In the genomic region with DNA sequence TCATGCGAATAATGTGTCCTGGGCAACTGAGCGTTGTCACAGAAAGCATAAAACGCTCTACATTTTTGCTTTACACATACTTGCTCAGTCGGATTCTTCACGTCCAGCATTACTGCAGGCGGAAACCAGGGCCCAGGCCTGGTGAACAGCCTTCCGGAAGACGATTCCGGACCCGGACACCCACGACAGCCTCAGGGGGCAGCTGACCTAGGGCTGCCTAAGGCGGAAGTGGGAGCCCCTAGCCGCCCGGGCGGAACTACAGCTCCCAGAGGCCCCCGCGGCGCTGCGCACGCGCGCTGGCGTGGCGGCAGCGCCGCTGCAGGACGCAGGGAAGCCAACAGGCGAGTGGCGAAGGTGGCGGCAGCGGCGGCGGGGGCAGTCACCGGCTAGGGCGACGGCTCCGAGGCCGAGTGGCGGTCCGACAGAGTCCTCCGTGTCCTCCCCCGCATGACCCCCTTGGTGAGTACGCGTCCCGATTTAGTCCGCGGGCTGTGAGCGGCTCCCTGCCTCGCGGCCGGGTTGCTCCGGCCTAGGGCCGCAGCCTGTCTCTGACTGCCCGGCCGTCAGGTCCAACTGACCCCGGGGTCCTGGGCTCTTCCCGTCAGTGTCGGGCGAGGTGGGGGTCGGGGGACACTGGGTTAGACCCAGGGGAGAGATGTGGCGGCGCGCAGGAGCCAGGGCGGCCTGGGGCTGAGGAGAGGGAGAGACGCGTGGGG, we compare ENCODE assay signal across 8 cellular contexts. TPM values are rescaled to one million over a fixed set of nuclear protein-coding genes. Genes with fewer than 3 reads are reported as not detected.
A peak's percentile ranks its signal among the peaks of the same experiment; 100 is the strongest.
DNase-seq lines count a peak whose midpoint lies in the region; ATAC-seq and TF ChIP-seq lines count a peak whose summit lies in the region.

A gene with protein sequence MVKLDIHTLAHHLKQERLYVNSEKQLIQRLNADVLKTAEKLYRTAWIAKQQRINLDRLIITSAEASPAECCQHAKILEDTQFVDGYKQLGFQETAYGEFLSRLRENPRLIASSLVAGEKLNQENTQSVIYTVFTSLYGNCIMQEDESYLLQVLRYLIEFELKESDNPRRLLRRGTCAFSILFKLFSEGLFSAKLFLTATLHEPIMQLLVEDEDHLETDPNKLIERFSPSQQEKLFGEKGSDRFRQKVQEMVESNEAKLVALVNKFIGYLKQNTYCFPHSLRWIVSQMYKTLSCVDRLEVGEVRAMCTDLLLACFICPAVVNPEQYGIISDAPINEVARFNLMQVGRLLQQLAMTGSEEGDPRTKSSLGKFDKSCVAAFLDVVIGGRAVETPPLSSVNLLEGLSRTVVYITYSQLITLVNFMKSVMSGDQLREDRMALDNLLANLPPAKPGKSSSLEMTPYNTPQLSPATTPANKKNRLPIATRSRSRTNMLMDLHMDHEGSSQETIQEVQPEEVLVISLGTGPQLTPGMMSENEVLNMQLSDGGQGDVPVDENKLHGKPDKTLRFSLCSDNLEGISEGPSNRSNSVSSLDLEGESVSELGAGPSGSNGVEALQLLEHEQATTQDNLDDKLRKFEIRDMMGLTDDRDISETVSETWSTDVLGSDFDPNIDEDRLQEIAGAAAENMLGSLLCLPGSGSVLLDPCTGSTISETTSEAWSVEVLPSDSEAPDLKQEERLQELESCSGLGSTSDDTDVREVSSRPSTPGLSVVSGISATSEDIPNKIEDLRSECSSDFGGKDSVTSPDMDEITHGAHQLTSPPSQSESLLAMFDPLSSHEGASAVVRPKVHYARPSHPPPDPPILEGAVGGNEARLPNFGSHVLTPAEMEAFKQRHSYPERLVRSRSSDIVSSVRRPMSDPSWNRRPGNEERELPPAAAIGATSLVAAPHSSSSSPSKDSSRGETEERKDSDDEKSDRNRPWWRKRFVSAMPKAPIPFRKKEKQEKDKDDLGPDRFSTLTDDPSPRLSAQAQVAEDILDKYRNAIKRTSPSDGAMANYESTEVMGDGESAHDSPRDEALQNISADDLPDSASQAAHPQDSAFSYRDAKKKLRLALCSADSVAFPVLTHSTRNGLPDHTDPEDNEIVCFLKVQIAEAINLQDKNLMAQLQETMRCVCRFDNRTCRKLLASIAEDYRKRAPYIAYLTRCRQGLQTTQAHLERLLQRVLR (N-terminal part only) (plus strand): TSS at position 326 of the 716 bp plus-strand sequence. CDS start 37,096 bp downstream, outside the sequence.

- peak within 1 kb of the TSS; percentile 92 for H3K4me3 Mint-ChIP-seq in CD4-positive, alpha-beta T cell

- no peaks in the 10 kb centered on the region for H3K9me3 Mint-ChIP-seq in CD4-positive, alpha-beta T cell

- no peak for TF ChIP-seq CTCF in CD4-positive, alpha-beta T cell (IDR thresholded peaks at IDR 0.05)
- TF ChIP-seq CTCF in dorsolateral prefrontal cortex (IDR thresholded peaks at IDR 0.05 in 54 of 56, conservative IDR thresholded peaks at IDR 0.05 in 2 of 56; ENCODE audit: low read depth in 1 of 56, partially characterized antibody in 56 of 56) = peak; percentile 10 to 77 (median 56)
- TF ChIP-seq CTCF in right lobe of liver (IDR thresholded peaks at IDR 0.05) = peak; percentile 34 to 45 (median 38)

- intact Hi-C loops in CD4-positive, alpha-beta T cell (cut with DNase I, micrococcal nuclease) = loop anchor here (1.0 to 10.0 kb wide), 7 partner anchors 20 to 1546 kb away; a partner anchor contains a TSS
- intact Hi-C loops in dorsolateral prefrontal cortex (cut with DNase I) = loop anchor here (1.0 to 5.0 kb wide), 3 partner anchors 20 to 74 kb away; a partner anchor contains a TSS
- intact Hi-C loops in right lobe of liver (cut with DNase I) = no loop called here

- H3K27ac ChIP-seq in CD4-positive, alpha-beta T cell (ENCODE audit: low read depth, low read length) = peak within 1 kb of the TSS; percentile 77
- H3K27ac ChIP-seq in dorsolateral prefrontal cortex (peak within 1 kb of the TSS; percentile 13 to 94 (median 85)), right lobe of liver (peak within 1 kb of the TSS; percentile 59 to 83 (median 82))

- no peaks in the 10 kb centered on the region for H3K27me3 ChIP-seq in CD4-positive, alpha-beta T cell (ENCODE audit: control insufficient read depth, insufficient read depth, low read length)
- H3K27me3 ChIP-seq in dorsolateral prefrontal cortex = no peaks in the 10 kb centered on the region
- no peaks in the 10 kb centered on the region for H3K27me3 ChIP-seq in right lobe of liver

- H3K4me1 Mint-ChIP-seq in CD4-positive, alpha-beta T cell (ENCODE audit: low read depth) = peaks cover 51% of the 10 kb centered on the region

- POLR2A ChIA-PET in CD4-positive, alpha-beta T cell (lab: Charles Lee) = interaction anchor here (0.7 to 6.6 kb wide), 7 partner anchors 20 to 399 kb away, joined by 3 to 80 read pairs (median 3); a partner anchor contains a TSS

- no peaks in the 10 kb centered on the region for H3K27me3 Mint-ChIP-seq in CD4-positive, alpha-beta T cell

- peak within 1 kb of the TSS; percentile 63 to 100 (median 96) for H3K4me3 ChIP-seq in dorsolateral prefrontal cortex
- H3K4me3 ChIP-seq in right lobe of liver = peak within 1 kb of the TSS; percentile 93 to 99 (median 98)

- under 1% methylated on average over 32 of the region's 66 CpGs for WGBS in right lobe of liver (ENCODE audit: insufficient coverage, low coverage, low lambda C conversion rate, missing lambda C conversion rate)

- H3K9me3 ChIP-seq in CD4-positive, alpha-beta T cell (ENCODE audit: control insufficient read depth, low read length) = no peaks in the 10 kb centered on the region
- H3K9me3 ChIP-seq in right lobe of liver = no peaks in the 10 kb centered on the region

- H3K27ac Mint-ChIP-seq in CD4-positive, alpha-beta T cell = peak within 1 kb of the TSS; percentile 83

- peak; percentile 75 to 89 (median 82) for DNase-seq in CD4-positive, alpha-beta T cell
- peak; percentile 62 for DNase-seq in NCI-H748 treated with DMSO at 0.1 percent for 48 hours (lab: John Stamatoyannopoulos, UW)
- DNase-seq in activated CD4-positive, alpha-beta T cell treated with anti-CD3 and anti-CD28 coated beads, Interleukin-2, amount 50 U/mL, for 48 hours = peak; percentile 85 to 90
- peak; percentile 64 to 94 (median 81) for DNase-seq in dorsolateral prefrontal cortex
- DNase-seq in right lobe of liver = peak; percentile 92
- peak; percentile 84 for DNase-seq in stimulated activated CD4-positive, alpha-beta T cell treated with anti-CD3 and anti-CD28 coated beads, Interleukin-4, amount 100 ng/mL, for 4 hours

- peaks cover 0 to 2% (median 0%) of the 10 kb centered on the region in 4 donors for H3K36me3 ChIP-seq in right lobe of liver

- H3K4me1 ChIP-seq in right lobe of liver = peaks cover 0 to 24% (median 0%) of the 10 kb centered on the region in 4 donors

- peak; percentile 89 for ATAC-seq in CD4-positive, alpha-beta T cell (ENCODE audit: poor library complexity)
- ATAC-seq in GM19372 (IDR thresholded peaks at IDR 0.05; ENCODE audit: low read depth, unreplicated experiment) (peak; percentile 97), HG03521 (IDR thresholded peaks at IDR 0.05; ENCODE audit: unreplicated experiment) (peak; percentile 96), right lobe of liver (peak; percentile 97 to 99 (median 98))

- CTCF ChIA-PET in CD4-positive, alpha-beta T cell (lab: Charles Lee) = interaction anchor here (0.7 to 2.2 kb wide), 7 partner anchors 16 to 113 kb away, joined by 3 to 23 read pairs (median 4); a partner anchor contains a TSS

- H3K36me3 Mint-ChIP-seq in CD4-positive, alpha-beta T cell (ENCODE audit: low read depth) = peaks cover 46% of the 10 kb centered on the region

- TF ChIP-seq POLR2A in right lobe of liver (IDR thresholded peaks at IDR 0.05) = peak; percentile 70

RNA-seq across cellular contexts. Expression of the gene that starts here (rescaled TPM):
- total RNA-seq in CD4-positive, alpha-beta T cell = 10 to 100 TPM; 74.1 to 82.2 TPM
- 10 to 100 TPM; 52.7 to 86.4 (median 69.3) TPM for total RNA-seq in dorsolateral prefrontal cortex
- 10 to 100 TPM; 15.7 to 24.1 (median 21.1) TPM for total RNA-seq in right lobe of liver

Comparison
In these comparisons a context has a peak if more than half of its experiments do, and no peak if none do; other contexts are left out.
1. Peak in every context shown above with its lines: DNase-seq, ATAC-seq, H3K4me3 ChIP-seq and H3K27ac ChIP-seq.
2. intact Hi-C loops: an anchor here in CD4-positive, alpha-beta T cell (1.0 to 10.0 kb wide) and dorsolateral prefrontal cortex (1.0 to 5.0 kb wide); none called in right lobe of liver.